ENCODE assay signal across 8 cellular contexts in the genomic region with DNA sequence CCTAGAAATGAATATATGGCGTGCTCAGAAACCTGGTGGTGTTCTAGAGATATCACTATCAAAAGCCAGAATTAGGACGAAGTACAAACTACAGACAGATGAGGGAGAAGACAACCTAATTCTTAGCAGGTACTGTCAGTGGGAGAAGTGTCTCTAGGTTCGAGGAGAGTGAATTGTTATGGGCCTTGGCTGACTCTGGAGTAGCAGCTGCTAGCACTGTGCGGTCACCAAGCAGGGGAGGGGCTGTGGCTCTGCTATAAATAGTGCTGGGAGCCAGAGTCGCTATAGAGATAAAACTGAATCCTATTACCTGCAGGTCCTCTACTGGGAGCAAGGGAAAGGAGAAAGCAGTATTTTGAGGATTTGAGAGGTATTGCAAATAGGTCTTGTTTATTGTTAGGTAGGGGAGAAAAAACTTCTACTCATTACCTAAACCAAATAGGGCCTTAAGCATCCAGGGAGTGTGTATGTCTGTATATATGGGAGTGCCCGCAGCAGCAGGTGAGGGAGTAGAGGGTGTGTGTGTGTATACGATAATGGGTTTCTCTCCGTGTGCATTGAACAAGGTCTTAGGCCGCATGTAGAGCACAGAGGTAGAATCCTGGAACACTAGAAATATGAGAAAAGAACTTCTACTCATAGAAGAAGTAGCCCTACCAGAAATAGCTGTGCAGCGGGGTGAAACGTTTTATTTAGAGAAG. TPM values are rescaled to one million over a fixed set of nuclear protein-coding genes. Genes with fewer than 3 reads are reported as not detected.
DNase-seq lines count a peak whose midpoint lies in the region; ATAC-seq and TF ChIP-seq lines count a peak whose summit lies in the region.

No MANE protein-coding gene starts in this region.

- ATAC-seq in activated T-cell treated with anti-CD3 and anti-CD28 coated beads, Interleukin-2, amount 50 U/mL, for 4 hours = no peak

- no peaks in the 10 kb centered on the region for H3K27me3 ChIP-seq in esophagus muscularis mucosa
- no peaks in the 10 kb centered on the region for H3K27me3 ChIP-seq in stomach
- no peaks in the 10 kb centered on the region for H3K27me3 ChIP-seq in H7 (ENCODE audit: control insufficient read depth, insufficient read depth, low read length)

- peaks cover 21% of the 10 kb centered on the region for H3K36me3 Mint-ChIP-seq in activated T-cell treated with anti-CD3 and anti-CD28 coated beads, Interleukin-2, amount 50 U/mL, for 4 hours (ENCODE audit: insufficient read depth)
- H3K36me3 Mint-ChIP-seq in Calu3 (ENCODE audit: insufficient read depth, unreplicated experiment) = peaks cover 42% of the 10 kb centered on the region

- 61% methylated on average over 11 of the region's 11 CpGs for WGBS in esophagus muscularis mucosa
- WGBS in stomach, 5 donors = 34 to 52% (median 41%) methylated on average over 11 of the region's 11 CpGs

- intact Hi-C loops in esophagus muscularis mucosa (cut with DNase I) = loop anchor here (10.0 kb wide), 1 partner anchor 83 kb away; the partner anchor contains the start of gene MYBPC3
- intact Hi-C loops in stomach (cut with DNase I; ENCODE audit: low total_unique reads) = no loop called here
- intact Hi-C loops in Calu3 (cut with micrococcal nuclease; ENCODE audit: unreplicated experiment) = loop anchor here (5.0 kb wide), 1 partner anchor 75 kb away; no protein-coding TSS in a partner anchor

- H3K4me3 Mint-ChIP-seq in activated T-cell treated with anti-CD3 and anti-CD28 coated beads, Interleukin-2, amount 50 U/mL, for 4 hours = peak overlapping the region; percentile 92
- no peak overlapping the region for H3K4me3 Mint-ChIP-seq in Calu3 (ENCODE audit: low read depth, unreplicated experiment)

- CTCF ChIA-PET in Calu3 (lab: Charles Lee) = no interaction called here

- no peaks in the 10 kb centered on the region for H3K9me3 Mint-ChIP-seq in activated T-cell treated with anti-CD3 and anti-CD28 coated beads, Interleukin-2, amount 50 U/mL, for 4 hours
- no peaks in the 10 kb centered on the region for H3K9me3 Mint-ChIP-seq in Calu3 (ENCODE audit: low read depth, unreplicated experiment)

- no peak overlapping the region for H3K27ac Mint-ChIP-seq in Calu3 (ENCODE audit: unreplicated experiment)

- TF ChIP-seq CTCF in esophagus muscularis mucosa (IDR thresholded peaks at IDR 0.05) (no peak), stomach (IDR thresholded peaks at IDR 0.05) (no peak), Calu3 (IDR thresholded peaks at IDR 0.05; ENCODE audit: unreplicated experiment) (no peak)

- TF ChIP-seq EP300 in esophagus muscularis mucosa (IDR thresholded peaks at IDR 0.05) (no peak), stomach (IDR thresholded peaks at IDR 0.05) (no peak)

- no peak for TF ChIP-seq POLR2A in esophagus muscularis mucosa (IDR thresholded peaks at IDR 0.05; ENCODE audit: low read depth)
- no peak for TF ChIP-seq POLR2A in stomach (IDR thresholded peaks at IDR 0.05)

- H3K4me1 Mint-ChIP-seq in activated T-cell treated with anti-CD3 and anti-CD28 coated beads, Interleukin-2, amount 50 U/mL, for 4 hours (ENCODE audit: low read depth) = peaks cover 51% of the 10 kb centered on the region
- H3K4me1 Mint-ChIP-seq in Calu3 (ENCODE audit: low read depth, unreplicated experiment) = peaks cover 33% of the 10 kb centered on the region

- no TSS peak for BruUV-seq in Calu3 (replicated peaks; lab: Mats Ljungman, UMichigan)

- H3K4me3 ChIP-seq in esophagus muscularis mucosa = no peak overlapping the region
- peak overlapping the region in 1 of 4 donors; percentile 79 for H3K4me3 ChIP-seq in stomach
- H3K4me3 ChIP-seq in H7 (ENCODE audit: insufficient read depth, low read depth, low read length) = no peak overlapping the region

- peak overlapping the region; percentile 1 to 97 (median 92) for H3K27ac ChIP-seq in esophagus muscularis mucosa (replicated peaks in 1 of 4)
- peak overlapping the region; percentile 34 to 97 (median 96) for H3K27ac ChIP-seq in stomach

- H3K27me3 Mint-ChIP-seq in activated T-cell treated with anti-CD3 and anti-CD28 coated beads, Interleukin-2, amount 50 U/mL, for 4 hours (ENCODE audit: low read depth) = no peaks in the 10 kb centered on the region
- H3K27me3 Mint-ChIP-seq in Calu3 (ENCODE audit: unreplicated experiment) = no peaks in the 10 kb centered on the region

- H3K36me3 ChIP-seq in esophagus muscularis mucosa (peaks cover 27 to 33% (median 29%) of the 10 kb centered on the region in 4 donors), stomach (peaks cover 27 to 35% (median 33%) of the 10 kb centered on the region in 4 donors), H7 (replicated peaks; ENCODE audit: control insufficient read depth, insufficient read depth, low read length) (peaks cover 10% of the 10 kb centered on the region)

- H3K4me1 ChIP-seq in esophagus muscularis mucosa (peaks cover 34 to 45% (median 41%) of the 10 kb centered on the region in 4 donors), stomach (peaks cover 34 to 49% (median 40%) of the 10 kb centered on the region in 4 donors)

- H3K9me3 ChIP-seq in esophagus muscularis mucosa (no peaks in the 10 kb centered on the region), stomach (no peaks in the 10 kb centered on the region)

- DNase-seq in activated T-cell treated with anti-CD3 and anti-CD28 coated beads, Interleukin-2, amount 50 U/mL, for 4 hours = no peak
- no peak for DNase-seq in activated T-cell treated with anti-CD3 and anti-CD28 coated beads, Interleukin-2, amount 50 U/mL, for 1 hour
- peak; percentile 64 to 82 for DNase-seq in NCI-H526 (lab: John Stamatoyannopoulos, UW)
- DNase-seq in esophagus muscularis mucosa (ENCODE audit: extremely low spot score) = no peak
- peak; percentile 62 for DNase-seq in stomach
- DNase-seq in Calu3 = no peak
- no peak for DNase-seq in H7
- DNase-seq in activated CD8-positive, alpha-beta memory T cell treated with anti-CD3 and anti-CD28 coated beads for 24 hours = no peak

RNA-seq across cellular contexts. Expression of gene MADD, which starts 2.2 kb away (rescaled TPM):
- 10 to 100 TPM; 51.2 to 55.6 (median 54.5) TPM for total RNA-seq in activated T-cell treated with anti-CD3 and anti-CD28 coated beads, Interleukin-2, amount 50 U/mL, for 4 hours
- total RNA-seq in esophagus muscularis mucosa (10 to 100 TPM; 27.8 to 35.4 (median 32.7) TPM), stomach (100 to 1,000 TPM in 1 of 5 donors, 10 to 100 TPM in 4; 38.9 to 131 (median 54.0) TPM), Calu3 (2022) (42.9 and 45.7 TPM in 2 replicates)
- 10 to 100 TPM; 13.6 to 14.7 (median 14.2) TPM for polyA plus RNA-seq in stomach
- total RNA-seq in H7 (2014; rRNA removed; shearing (Covaris generic)) = 21.3 and 22.7 TPM in 2 replicates

RNA-seq across cellular contexts. Expression of gene NR1H3, which starts 14.3 kb away (rescaled TPM):
- total RNA-seq in activated T-cell treated with anti-CD3 and anti-CD28 coated beads, Interleukin-2, amount 50 U/mL, for 4 hours = 10 to 100 TPM in 2 of 3 donors, 1 to 10 TPM in 1; 8.5 to 10.3 (median 10.0) TPM
- total RNA-seq in esophagus muscularis mucosa (10 to 100 TPM; 14.5 to 26.2 (median 18.1) TPM), stomach (10 to 100 TPM; 20.0 to 94.5 (median 36.6) TPM), Calu3 (2022) (11.4 and 14.2 TPM in 2 replicates)
- 100 to 1,000 TPM in 1 of 3 donors, 10 to 100 TPM in 2; 31.3 to 100 (median 47.2) TPM for polyA plus RNA-seq in stomach
- total RNA-seq in H7 (2014; rRNA removed; shearing (Covaris generic)) = 22.4 and 25.4 TPM in 2 replicates

RNA-seq across cellular contexts. Expression of gene ACP2, which starts 23.5 kb away (rescaled TPM):
- 10 to 100 TPM; 23.5 to 29.3 (median 28.7) TPM for total RNA-seq in activated T-cell treated with anti-CD3 and anti-CD28 coated beads, Interleukin-2, amount 50 U/mL, for 4 hours
- total RNA-seq in esophagus muscularis mucosa = 10 to 100 TPM; 19.5 to 42.7 (median 28.6) TPM
- total RNA-seq in stomach = 100 to 1,000 TPM in 1 of 5 donors, 10 to 100 TPM in 4; 20.1 to 147 (median 52.0) TPM
- 10 to 100 TPM; 10.8 to 24.7 (median 21.6) TPM for polyA plus RNA-seq in stomach
- total RNA-seq in Calu3 (2022) = 23.5 and 30.6 TPM in 2 replicates
- total RNA-seq in H7 (2014; rRNA removed; shearing (Covaris generic)) = 24.2 and 25.5 TPM in 2 replicates

RNA-seq across cellular contexts. Expression of gene DDB2, which starts 57.3 kb away (rescaled TPM):
- total RNA-seq in activated T-cell treated with anti-CD3 and anti-CD28 coated beads, Interleukin-2, amount 50 U/mL, for 4 hours = 10 to 100 TPM; 76.4 to 95.0 (median 90.2) TPM
- total RNA-seq in esophagus muscularis mucosa (10 to 100 TPM; 22.6 to 37.8 (median 25.4) TPM), stomach (10 to 100 TPM; 16.3 to 63.0 (median 26.7) TPM), Calu3 (2022) (18.7 and 27.8 TPM in 2 replicates)
- polyA plus RNA-seq in stomach = 10 to 100 TPM; 18.2 to 64.6 (median 35.0) TPM
- total RNA-seq in H7 (2014; rRNA removed; shearing (Covaris generic)) = 13.9 and 23.7 TPM in 2 replicates

Comparison
In these comparisons a context has a peak if more than half of its experiments do, and no peak if none do; other contexts are left out.
1. DNase-seq: peak in NCI-H526 (2 of 2) and stomach (single experiment); none in activated T-cell treated with anti-CD3 and anti-CD28 coated beads, Interleukin-2, amount 50 U/mL, for 4 hours (single experiment), activated T-cell treated with anti-CD3 and anti-CD28 coated beads, Interleukin-2, amount 50 U/mL, for 1 hour (single experiment), esophagus muscularis mucosa (single experiment), Calu3 (single experiment), H7 (single experiment) and activated CD8-positive, alpha-beta memory T cell treated with anti-CD3 and anti-CD28 coated beads for 24 hours (single experiment).